Comparison of ENCODE assay signal across 1 cellular context in the genomic region with DNA sequence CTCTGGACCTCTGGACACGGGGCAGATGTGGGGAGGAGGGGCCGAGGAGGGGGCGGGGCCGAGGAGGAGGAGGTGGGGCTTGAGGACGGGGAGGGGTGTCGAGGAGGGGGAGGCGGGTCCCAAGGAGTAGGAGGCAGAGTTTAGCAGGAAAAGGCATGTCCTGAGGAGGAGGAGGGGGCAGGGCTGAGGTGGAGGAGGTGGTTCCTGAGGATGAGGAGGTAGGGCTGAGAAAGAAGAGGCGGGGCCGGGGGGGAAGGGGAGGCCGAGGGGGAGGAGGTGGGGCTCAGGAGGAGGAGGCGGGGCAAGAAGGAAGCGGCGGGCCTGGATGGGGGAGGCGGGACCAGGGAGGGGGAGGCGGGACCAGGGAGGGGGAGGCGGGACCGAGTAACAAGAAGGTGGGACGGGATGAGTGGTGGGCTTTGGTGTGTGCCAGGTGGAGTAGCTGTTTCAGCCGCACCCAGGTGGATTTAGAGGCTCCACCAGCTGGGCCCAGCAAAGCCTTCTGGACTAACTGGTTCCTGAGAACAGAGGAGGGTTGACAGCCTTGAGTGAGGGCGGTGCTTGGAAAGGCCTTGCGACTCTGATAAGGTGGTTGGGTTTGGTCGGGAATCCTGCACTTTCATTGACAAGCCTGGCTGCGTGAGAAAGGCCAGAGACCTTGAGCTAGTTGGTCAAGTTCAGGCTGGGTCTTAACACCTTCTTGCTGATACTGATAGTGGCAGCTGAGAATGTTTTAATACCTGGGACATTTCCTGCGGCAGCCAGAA.
TF ChIP-seq lines count a peak whose summit lies in the region.

No MANE protein-coding gene starts in this region.

TF ChIP-seq in WTC11, 78 proteins besides CTCF, POLR2A, EP300 and RAD21 (continued from another document):
- no peak for TF ChIP-seq ZNF425 (CRISPR knock-in tag; conservative IDR thresholded peaks at IDR 0.05)
- no peak for TF ChIP-seq ZNF671 (CRISPR knock-in tag; IDR thresholded peaks at IDR 0.05)
